In genomic region chr12:105218434-105218833, GRCh38 we compare ENCODE assay signal across 21 cellular contexts. TPM values are rescaled to one million over a fixed set of nuclear protein-coding genes. Genes with fewer than 3 reads are reported as not detected.
A peak's percentile ranks its signal among the peaks of the same experiment; 100 is the strongest.
DNase-seq lines count a peak whose midpoint lies in the region; ATAC-seq and TF ChIP-seq lines count a peak whose summit lies in the region.
"Had no signal": no experiment of that assay in that cellular context is flagged by ENCODE, and none has a peak within 500 bp of the region (broad histone marks: within the 10 kb centered on the region; RNA-seq: fewer than 3 reads in every experiment).

No MANE protein-coding gene starts in this region.

- H3K9me3 ChIP-seq in upper lobe of right lung: no peaks in the 10 kb centered on the region
- H3K9me3 ChIP-seq: BE2C, MG63, prostate gland had no signal

- DNase-seq in LHCN-M2 (ENCODE audit: low read depth) (peak; percentile 45), Right ventricle myocardium superior (peak; percentile 49), osteocyte (ENCODE audit: extremely low spot score, unreplicated experiment) (no peak), upper lobe of right lung (no peak), HuH-7.5 (ENCODE audit: low spot score) (no peak), NCI-H2196 (lab: John Stamatoyannopoulos, UW; ENCODE audit: unreplicated experiment) (no peak)
- DNase-seq: activated CD4-positive, alpha-beta T cell treated with anti-CD3 and anti-CD28 coated beads for 1 hour; BE2C; Calu3; EL; MG63; NCI-H146; NCI-H446; RPMI8226; T-helper 9 cell had no signal

- peaks cover 36% of the 10 kb centered on the region for H3K36me3 ChIP-seq in upper lobe of right lung
- H3K36me3 ChIP-seq: BE2C, prostate gland had no signal

- peak overlapping the region; percentile 51 for H3K27ac Mint-ChIP-seq in osteocyte (ENCODE audit: unreplicated experiment)
- H3K27ac Mint-ChIP-seq in activated T-helper 17 cell treated with anti-CD3 and anti-CD28 coated beads, Interleukin-2, amount 50 U/mL, for 72 hours: no peak overlapping the region
- H3K27ac Mint-ChIP-seq: activated naive CD8-positive, alpha-beta T cell; activated T-helper 1 cell treated with anti-CD3 and anti-CD28 coated beads, Interleukin-12 subunit alpha, Interleukin-12 subunit beta, Interleukin-2, Interleukin-4 antibody, amounts not matched to agents 30 ng/mL and 10 ng/mL and 1 ng/mL, durations not matched to agents 14 hours and 24 hours and 36 hours; dendritic cell treated with granulocyte-macrophage colony-stimulating factor and Interleukin-4, amounts not matched to agents 40 ng/mL and 50 ng/mL, for 4 days; natural killer cell treated with Interleukin-12 subunit alpha and Interleukin-12 subunit beta and Interleukin-15 and Interleukin-18, amount 100 ng/mL, for 72 hours had no signal

- no peak overlapping the region for H3K4me3 ChIP-seq in upper lobe of right lung
- H3K4me3 ChIP-seq: MG63, prostate gland had no signal

- H3K36me3 Mint-ChIP-seq in osteocyte (ENCODE audit: unreplicated experiment): peaks cover 63% of the 10 kb centered on the region
- H3K36me3 Mint-ChIP-seq in activated T-helper 17 cell treated with anti-CD3 and anti-CD28 coated beads, Interleukin-2, amount 50 U/mL, for 72 hours (ENCODE audit: low read depth): peaks cover 88% of the 10 kb centered on the region

- intact Hi-C loops in Right ventricle myocardium superior (cut with DNase I): no loop called here
- intact Hi-C loops in upper lobe of right lung (cut with DNase I): no loop called here

- no peaks in the 10 kb centered on the region for H3K27me3 Mint-ChIP-seq in osteocyte (ENCODE audit: unreplicated experiment)
- H3K27me3 Mint-ChIP-seq in activated T-helper 17 cell treated with anti-CD3 and anti-CD28 coated beads, Interleukin-2, amount 50 U/mL, for 72 hours: no peaks in the 10 kb centered on the region
- H3K27me3 Mint-ChIP-seq: activated naive CD8-positive, alpha-beta T cell; dendritic cell treated with granulocyte-macrophage colony-stimulating factor and Interleukin-4, amounts not matched to agents 40 ng/mL and 50 ng/mL, for 4 days; natural killer cell treated with Interleukin-12 subunit alpha and Interleukin-12 subunit beta and Interleukin-15 and Interleukin-18, amount 100 ng/mL, for 72 hours had no signal

- peaks cover 26% of the 10 kb centered on the region for H3K4me1 ChIP-seq in upper lobe of right lung
- H3K4me1 ChIP-seq: BE2C had no signal

- H3K27ac ChIP-seq in upper lobe of right lung: peak overlapping the region; percentile 33

- no peak overlapping the region for H3K4me3 Mint-ChIP-seq in osteocyte (ENCODE audit: unreplicated experiment)
- no peak overlapping the region for H3K4me3 Mint-ChIP-seq in activated T-helper 17 cell treated with anti-CD3 and anti-CD28 coated beads, Interleukin-2, amount 50 U/mL, for 72 hours
- H3K4me3 Mint-ChIP-seq: activated naive CD8-positive, alpha-beta T cell; activated T-helper 1 cell treated with anti-CD3 and anti-CD28 coated beads, Interleukin-12 subunit alpha, Interleukin-12 subunit beta, Interleukin-2, Interleukin-4 antibody, amounts not matched to agents 30 ng/mL and 10 ng/mL and 1 ng/mL, durations not matched to agents 14 hours and 24 hours and 36 hours; dendritic cell treated with granulocyte-macrophage colony-stimulating factor and Interleukin-4, amounts not matched to agents 40 ng/mL and 50 ng/mL, for 4 days; natural killer cell treated with Interleukin-12 subunit alpha and Interleukin-12 subunit beta and Interleukin-15 and Interleukin-18, amount 100 ng/mL, for 72 hours had no signal

- no peak for TF ChIP-seq CTCF in osteocyte (IDR thresholded peaks at IDR 0.05)
- TF ChIP-seq CTCF in upper lobe of right lung (IDR thresholded peaks at IDR 0.05): no peak

- no peaks in the 10 kb centered on the region for H3K27me3 ChIP-seq in upper lobe of right lung
- H3K27me3 ChIP-seq: BE2C, MG63 had no signal

- H3K4me1 Mint-ChIP-seq in osteocyte (ENCODE audit: unreplicated experiment): peaks cover 44% of the 10 kb centered on the region
- no peaks in the 10 kb centered on the region for H3K4me1 Mint-ChIP-seq in activated T-helper 17 cell treated with anti-CD3 and anti-CD28 coated beads, Interleukin-2, amount 50 U/mL, for 72 hours

- ATAC-seq in Right ventricle myocardium superior (ENCODE audit: poor library complexity): peak; percentile 55
- no peak for ATAC-seq in upper lobe of right lung
- no peak for ATAC-seq in activated T-helper 17 cell treated with anti-CD3 and anti-CD28 coated beads, Interleukin-2, amount 50 U/mL, for 72 hours (replicated peaks)
- ATAC-seq: natural killer cell treated with Interleukin-12 subunit alpha and Interleukin-12 subunit beta and Interleukin-15 and Interleukin-18, amount 100 ng/mL, for 72 hours had no signal

- no peaks in the 10 kb centered on the region for H3K9me3 Mint-ChIP-seq in osteocyte (ENCODE audit: unreplicated experiment)
- no peaks in the 10 kb centered on the region for H3K9me3 Mint-ChIP-seq in activated T-helper 17 cell treated with anti-CD3 and anti-CD28 coated beads, Interleukin-2, amount 50 U/mL, for 72 hours
- H3K9me3 Mint-ChIP-seq: activated T-helper 1 cell treated with anti-CD3 and anti-CD28 coated beads, Interleukin-12 subunit alpha, Interleukin-12 subunit beta, Interleukin-2, Interleukin-4 antibody, amounts not matched to agents 30 ng/mL and 10 ng/mL and 1 ng/mL, durations not matched to agents 14 hours and 24 hours and 36 hours; dendritic cell treated with granulocyte-macrophage colony-stimulating factor and Interleukin-4, amounts not matched to agents 40 ng/mL and 50 ng/mL, for 4 days; natural killer cell treated with Interleukin-12 subunit alpha and Interleukin-12 subunit beta and Interleukin-15 and Interleukin-18, amount 100 ng/mL, for 72 hours had no signal

RNA-seq across cellular contexts. Expression of gene APPL2, which starts 17.5 kb away (rescaled TPM):
- 36.9 and 41.6 TPM in 2 replicates for total RNA-seq in LHCN-M2 (2014; rRNA removed)
- polyA plus RNA-seq in LHCN-M2 (2012): 44.4 TPM
- total RNA-seq in Right ventricle myocardium superior: 21.6 TPM
- total RNA-seq in osteocyte: 69.2 and 69.8 TPM in 2 replicates
- total RNA-seq in upper lobe of right lung: 30.9 TPM
- total RNA-seq in activated T-helper 17 cell treated with anti-CD3 and anti-CD28 coated beads, Interleukin-2, amount 50 U/mL, for 72 hours: 10 to 100 TPM; 16.7 to 23.5 TPM

Comparison
In these comparisons a context has a peak if more than half of its experiments do, and no peak if none do; other contexts are left out.
1. DNase-seq: peak in LHCN-M2 (single experiment) and Right ventricle myocardium superior (single experiment); none in osteocyte (single experiment), upper lobe of right lung (single experiment), HuH-7.5 (single experiment) and NCI-H2196 (single experiment).